8 cellular contexts compared by ENCODE assay signal in the genomic region with DNA sequence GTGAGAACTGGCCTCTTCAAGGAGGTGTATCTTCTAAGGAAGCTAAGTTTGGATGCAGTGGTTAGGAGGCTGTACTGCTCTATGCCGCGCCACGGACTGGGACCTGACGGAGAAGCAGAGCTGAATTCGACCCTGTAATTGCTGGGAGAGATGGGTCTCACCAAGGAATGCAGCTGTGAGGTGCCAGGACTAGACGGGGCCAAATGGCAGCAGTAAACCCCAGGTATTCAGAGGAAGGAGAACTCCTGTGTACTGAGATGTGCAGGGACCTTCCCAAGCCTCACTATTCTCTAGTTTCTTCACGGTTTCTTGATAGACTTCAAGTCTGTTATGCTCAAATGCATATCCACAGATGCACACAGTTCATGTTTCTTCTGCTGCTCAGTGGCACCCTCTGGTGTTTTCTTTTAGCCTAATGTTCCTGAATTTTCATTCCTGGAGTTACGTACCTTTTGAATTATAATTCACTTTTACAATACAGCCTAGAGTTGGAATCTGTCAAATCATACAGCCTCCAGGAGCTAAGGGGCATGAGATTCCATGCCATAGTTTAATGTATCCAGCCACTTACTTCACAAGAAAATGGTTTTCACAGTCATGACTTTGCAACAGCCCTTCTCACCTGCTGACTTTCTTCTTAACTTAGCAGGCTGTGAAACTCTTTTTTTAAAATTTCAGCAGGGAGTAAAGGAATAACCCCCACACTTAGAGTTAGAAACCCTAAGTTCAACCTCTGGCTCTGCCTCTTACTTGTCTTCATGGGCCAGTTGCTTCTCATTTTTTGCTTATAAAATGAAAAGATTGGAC.
DNase-seq lines count a peak whose midpoint lies in the region; ATAC-seq and TF ChIP-seq lines count a peak whose summit lies in the region.

No MANE protein-coding gene starts in this region.

- H3K9me3 ChIP-seq in breast epithelium (no peaks in the 10 kb centered on the region), lung (ENCODE audit: control insufficient read depth in 2 of 2, insufficient read depth in 1 of 2, low read length in 1 of 2) (no peaks in the 10 kb centered on the region)

- H3K27ac ChIP-seq in breast epithelium (no peak overlapping the region), lung (ENCODE audit: low read depth in 1 of 2, low read length in 1 of 2) (no peak overlapping the region)

- peak; percentile 35 for DNase-seq in GM10266 (ENCODE audit: extremely low spot score)
- peak; percentile 59 for DNase-seq in NAMALWA (ENCODE audit: low spot score)
- DNase-seq in breast epithelium (ENCODE audit: low spot score in 2 of 2), result no peak
- DNase-seq in lung (ENCODE audit: low spot score), result peak; percentile 26
- DNase-seq in GOT3 (lab: John Stamatoyannopoulos, UW), result no peak
- no peak for DNase-seq in activated gamma-delta T cell (lab: John Stamatoyannopoulos, UW)
- DNase-seq in activated CD4-positive, alpha-beta memory T cell treated with anti-CD3 and anti-CD28 coated beads for 36 hours, result no peak

- no peak overlapping the region for H3K27ac Mint-ChIP-seq in activated CD4-positive, alpha-beta memory T cell treated with anti-CD3 and anti-CD28 coated beads for 36 hours

- H3K4me1 ChIP-seq in breast epithelium, result no peaks in the 10 kb centered on the region
- H3K4me1 ChIP-seq in lung (ENCODE audit: control insufficient read depth in 2 of 2, insufficient read depth in 2 of 2, low read length in 2 of 2), result no peaks in the 10 kb centered on the region

- TF ChIP-seq POLR2A in breast epithelium (IDR thresholded peaks at IDR 0.05), result no peak

- intact Hi-C loops in breast epithelium (cut with DNase I; ENCODE audit: low total_unique reads), result no loop called here
- intact Hi-C loops in activated CD4-positive, alpha-beta memory T cell treated with anti-CD3 and anti-CD28 coated beads for 36 hours (cut with micrococcal nuclease), result no loop called here

- H3K27me3 ChIP-seq in breast epithelium (no peaks in the 10 kb centered on the region), lung (ENCODE audit: control insufficient read depth, insufficient read depth) (no peaks in the 10 kb centered on the region)

- H3K27me3 Mint-ChIP-seq in activated CD4-positive, alpha-beta memory T cell treated with anti-CD3 and anti-CD28 coated beads for 36 hours, result peaks cover 11% of the 10 kb centered on the region

- H3K9me3 Mint-ChIP-seq in activated CD4-positive, alpha-beta memory T cell treated with anti-CD3 and anti-CD28 coated beads for 36 hours, result no peaks in the 10 kb centered on the region

- H3K36me3 ChIP-seq in breast epithelium, result no peaks in the 10 kb centered on the region
- H3K36me3 ChIP-seq in lung (ENCODE audit: control insufficient read depth in 2 of 2, insufficient read depth in 2 of 2, low read length in 2 of 2), result no peaks in the 10 kb centered on the region

- no peak overlapping the region for H3K4me3 ChIP-seq in breast epithelium
- H3K4me3 ChIP-seq in lung, result no peak overlapping the region

- H3K4me1 Mint-ChIP-seq in activated CD4-positive, alpha-beta memory T cell treated with anti-CD3 and anti-CD28 coated beads for 36 hours (ENCODE audit: low read depth), result no peaks in the 10 kb centered on the region

- POLR2A ChIA-PET in activated CD4-positive, alpha-beta memory T cell treated with anti-CD3 and anti-CD28 coated beads for 36 hours (lab: Charles Lee), result no interaction called here

- TF ChIP-seq CTCF in GM10266 (IDR thresholded peaks at IDR 0.05; ENCODE audit: control insufficient read depth, insufficient read depth, low read depth, missing control alignments) (peak; percentile 64), breast epithelium (IDR thresholded peaks at IDR 0.05) (peak; percentile 17 to 31 (median 19)), lung (IDR thresholded peaks at IDR 0.05; ENCODE audit: control extremely low read depth, extremely low read depth) (no peak)

- H3K4me3 Mint-ChIP-seq in activated CD4-positive, alpha-beta memory T cell treated with anti-CD3 and anti-CD28 coated beads for 36 hours, result no peak overlapping the region

- ATAC-seq in lung (ENCODE audit: insufficient read depth, low FRiP score) (no peak), GM19463 (IDR thresholded peaks at IDR 0.05; ENCODE audit: unreplicated experiment) (no peak)

- H3K36me3 Mint-ChIP-seq in activated CD4-positive, alpha-beta memory T cell treated with anti-CD3 and anti-CD28 coated beads for 36 hours, result no peaks in the 10 kb centered on the region

- 68 to 74% methylated on average over 8 of the region's 8 CpGs for WGBS in lung, 2 donors

- CTCF ChIA-PET in activated CD4-positive, alpha-beta memory T cell treated with anti-CD3 and anti-CD28 coated beads for 36 hours (lab: Charles Lee), result interaction anchor here (1.1 to 2.0 kb wide), 2 partner anchors 20 to 240 kb away, joined by 3 to 4 read pairs; no protein-coding TSS in a partner anchor

Comparison
In these comparisons a context has a peak if more than half of its experiments do, and no peak if none do; other contexts are left out.
1. DNase-seq: peak in GM10266 (single experiment), NAMALWA (single experiment) and lung (single experiment); none in breast epithelium (0 of 2), GOT3 (single experiment), activated gamma-delta T cell (single experiment) and activated CD4-positive, alpha-beta memory T cell treated with anti-CD3 and anti-CD28 coated beads for 36 hours (single experiment).